In the genomic region with DNA sequence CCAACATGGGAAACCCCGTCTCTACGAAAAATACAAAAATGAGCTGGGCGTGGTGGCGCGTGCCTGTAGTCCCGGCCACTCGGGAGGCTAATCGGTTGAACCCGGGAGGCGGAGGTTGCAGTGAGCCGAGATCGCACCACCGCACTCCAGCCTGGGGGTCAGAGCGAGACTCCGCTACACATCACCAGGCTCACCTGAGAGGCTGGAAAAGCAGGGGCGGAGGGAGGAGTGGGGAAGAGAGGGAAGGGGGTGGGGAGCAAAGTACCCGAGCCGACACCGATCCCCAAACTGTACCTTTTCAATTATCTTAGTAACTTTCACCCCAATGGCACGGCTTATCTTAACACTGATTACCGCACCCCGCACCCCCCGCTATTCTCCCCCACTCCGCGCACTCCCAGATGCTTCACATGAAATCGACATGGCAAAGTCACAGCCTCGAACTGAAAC, we compare ENCODE assay signal across 8 cellular contexts. TPM values are rescaled to one million over a fixed set of nuclear protein-coding genes. Genes with fewer than 3 reads are reported as not detected.
DNase-seq lines count a peak whose midpoint lies in the region; ATAC-seq and TF ChIP-seq lines count a peak whose summit lies in the region.

No MANE protein-coding gene starts in this region.

- peaks cover 2% of the 10 kb centered on the region for H3K4me1 ChIP-seq in NT2/D1 (ENCODE audit: insufficient read depth, insufficient read length)
- H3K4me1 ChIP-seq in esophagus (ENCODE audit: control insufficient read depth in 2 of 2, insufficient read depth in 2 of 2, low read length in 1 of 2): peaks cover 0 to 5% of the 10 kb centered on the region in 2 donors
- peaks cover 9 to 17% of the 10 kb centered on the region in 2 experiments for H3K4me1 ChIP-seq in neutrophil (ENCODE audit: control insufficient read depth in 1 of 2, insufficient read depth in 1 of 2, low read depth in 1 of 2, low read length in 1 of 2)

- WGBS in esophagus, 2 donors: 42 to 43% methylated on average over 27 of the region's 27 CpGs

- peak overlapping the region; percentile 33 for H3K9ac ChIP-seq in NT2/D1 (ENCODE audit: insufficient read length, low read depth)

- H3K27me3 Mint-ChIP-seq in CD4-positive, alpha-beta T cell: peaks cover 51% of the 10 kb centered on the region

- peak overlapping the region; percentile 58 for H3K4me3 Mint-ChIP-seq in CD4-positive, alpha-beta T cell

- TF ChIP-seq CTCF in CD4-positive, alpha-beta T cell (IDR thresholded peaks at IDR 0.05): no peak
- no peak for TF ChIP-seq CTCF in neutrophil (IDR thresholded peaks at IDR 0.05)

- intact Hi-C loops in CD4-positive, alpha-beta T cell (cut with DNase I, micrococcal nuclease): loop anchor here in 1 of 2 experiments (5.0 kb wide), 1 partner anchor 616 kb away; no protein-coding TSS in a partner anchor

- no peaks in the 10 kb centered on the region for H3K9me3 ChIP-seq in CD4-positive, alpha-beta T cell (ENCODE audit: control insufficient read depth, low read length)
- H3K9me3 ChIP-seq in NT2/D1 (ENCODE audit: insufficient read depth, low read length) (no peaks in the 10 kb centered on the region), esophagus (ENCODE audit: control insufficient read depth in 2 of 2, insufficient read depth in 1 of 2, low read depth in 1 of 2, low read length in 1 of 2) (no peaks in the 10 kb centered on the region), neutrophil (no peaks in the 10 kb centered on the region)

- no peaks in the 10 kb centered on the region for H3K36me3 ChIP-seq in NT2/D1 (ENCODE audit: insufficient read depth, insufficient read length, low read length)
- H3K36me3 ChIP-seq in esophagus (ENCODE audit: control insufficient read depth in 2 of 2, insufficient read depth in 2 of 2, low read length in 1 of 2): no peaks in the 10 kb centered on the region
- no peaks in the 10 kb centered on the region for H3K36me3 ChIP-seq in neutrophil

- peak overlapping the region; percentile 21 for H3K4me3 ChIP-seq in NT2/D1 (ENCODE audit: insufficient read length, low read depth)
- peak overlapping the region; percentile 10 to 41 for H3K4me3 ChIP-seq in esophagus (ENCODE audit: low read depth in 1 of 2, low read length in 2 of 2)
- H3K4me3 ChIP-seq in neutrophil (ENCODE audit: low read depth in 1 of 2, low read length in 1 of 2): peak overlapping the region; percentile 46 to 61

- H3K4me1 Mint-ChIP-seq in CD4-positive, alpha-beta T cell (ENCODE audit: low read depth): no peaks in the 10 kb centered on the region

- H3K36me3 Mint-ChIP-seq in CD4-positive, alpha-beta T cell (ENCODE audit: low read depth): no peaks in the 10 kb centered on the region

- H3K27ac Mint-ChIP-seq in CD4-positive, alpha-beta T cell: no peak overlapping the region

- POLR2A ChIA-PET in CD4-positive, alpha-beta T cell (lab: Charles Lee): no interaction called here

- no peaks in the 10 kb centered on the region for H3K9me3 Mint-ChIP-seq in CD4-positive, alpha-beta T cell

- no peak for ATAC-seq in CD4-positive, alpha-beta T cell (ENCODE audit: poor library complexity)
- ATAC-seq in HG02981 (IDR thresholded peaks at IDR 0.05; ENCODE audit: unreplicated experiment): no peak
- no peak for ATAC-seq in GM21825 (IDR thresholded peaks at IDR 0.05; ENCODE audit: unreplicated experiment)

- CTCF ChIA-PET in CD4-positive, alpha-beta T cell (lab: Charles Lee): interaction anchor here (1.5 to 3.2 kb wide), 3 partner anchors 10 to 18 kb away, joined by 3 to 24 read pairs (median 5); no protein-coding TSS in a partner anchor

- no peak for DNase-seq in CD4-positive, alpha-beta T cell
- no peak for DNase-seq in NT2/D1 (ENCODE audit: low read depth, low spot score)
- no peak for DNase-seq in GM03348 (ENCODE audit: low spot score)
- no peak for DNase-seq in AG20443 (ENCODE audit: low spot score)

- H3K27me3 ChIP-seq in CD4-positive, alpha-beta T cell (ENCODE audit: control insufficient read depth, insufficient read depth, low read length): peaks cover 56% of the 10 kb centered on the region
- H3K27me3 ChIP-seq in NT2/D1 (ENCODE audit: insufficient read depth, insufficient read length) (no peaks in the 10 kb centered on the region), esophagus (ENCODE audit: control insufficient read depth in 1 of 2, insufficient read depth in 2 of 2, low read length in 2 of 2) (no peaks in the 10 kb centered on the region), neutrophil (peaks cover 79% of the 10 kb centered on the region)

- no peak overlapping the region for H3K27ac ChIP-seq in CD4-positive, alpha-beta T cell (ENCODE audit: low read depth, low read length)
- H3K27ac ChIP-seq in esophagus (ENCODE audit: low read depth in 2 of 2, low read length in 1 of 2) (peak overlapping the region; percentile 18 to 74), neutrophil (no peak overlapping the region)

RNA-seq across cellular contexts. Expression of gene SYNM, which starts 46.4 kb away (rescaled TPM):
- under 1 TPM; 0.11 TPM for total RNA-seq in CD4-positive, alpha-beta T cell
- 10 to 100 TPM; 20.3 to 40.8 TPM for polyA plus RNA-seq in esophagus

RNA-seq across cellular contexts. Expression of gene PGPEP1L, which starts 50.9 kb away (rescaled TPM):
- not detected for total RNA-seq in CD4-positive, alpha-beta T cell
- under 1 TPM; 0.31 to 0.45 TPM for polyA plus RNA-seq in esophagus

Comparison
In these comparisons a context has a peak if more than half of its experiments do, and no peak if none do; other contexts are left out.
1. H3K27ac ChIP-seq: peak in esophagus (2 of 2); none in CD4-positive, alpha-beta T cell (single experiment) and neutrophil (single experiment).
2. Peak in every context shown above with its lines, with median percentiles within 50 percentile points of each other: H3K4me3 ChIP-seq.